In the genomic region with DNA sequence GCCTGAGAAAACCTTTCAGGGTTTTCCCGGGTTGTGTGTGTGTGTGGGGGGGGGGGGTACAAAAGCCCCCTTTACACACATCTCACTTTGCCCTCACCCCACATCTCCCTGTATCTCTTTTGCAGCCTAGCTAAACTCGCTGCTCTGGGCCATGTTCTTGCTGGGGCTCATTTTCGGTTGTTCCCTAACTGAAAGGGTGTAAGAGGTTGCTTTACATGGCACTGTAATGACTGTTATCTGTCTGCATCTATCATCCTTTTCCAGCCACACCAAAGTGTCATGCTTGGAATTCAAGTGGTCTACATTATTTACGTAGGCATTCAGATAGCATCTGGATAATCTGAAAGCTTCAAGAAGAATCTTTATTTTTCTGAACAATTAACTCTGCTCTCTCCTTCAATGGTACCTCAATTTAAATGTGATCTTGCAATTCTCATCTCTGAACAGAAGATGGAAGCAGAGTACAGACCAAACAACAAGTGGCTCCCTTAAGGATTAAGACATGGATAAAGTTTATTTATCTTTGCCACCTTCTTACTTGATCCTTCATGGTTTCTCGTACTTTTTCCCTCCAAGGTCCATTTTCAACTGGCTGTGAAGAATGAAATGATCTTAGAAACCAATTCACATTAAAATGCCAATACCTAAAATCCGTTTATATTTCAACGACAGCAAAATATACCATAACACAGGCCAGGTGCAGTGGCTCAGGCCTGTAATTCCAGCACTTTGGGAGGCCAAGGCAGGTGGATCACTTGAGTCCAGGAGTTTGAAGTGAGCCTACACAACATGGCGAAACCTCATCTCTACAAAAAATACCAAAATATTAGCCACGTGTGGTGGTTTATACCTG, we compare ENCODE assay signal across 8 cellular contexts. TPM values are rescaled to one million over a fixed set of nuclear protein-coding genes. Genes with fewer than 3 reads are reported as not detected.
DNase-seq lines count a peak whose midpoint lies in the region; TF ChIP-seq lines count a peak whose summit lies in the region.

No MANE protein-coding gene starts in this region.

- no peak overlapping the region for H3K27ac ChIP-seq in dorsolateral prefrontal cortex

- no peaks in the 10 kb centered on the region for H3K36me3 Mint-ChIP-seq in HFFc6 (ENCODE audit: low read depth)
- H3K36me3 Mint-ChIP-seq in activated CD4-positive, alpha-beta T cell treated with anti-CD3 and anti-CD28 coated beads, Interleukin-2, amount 10 ng/mL, durations not matched to agents 7 days and 5 days (ENCODE audit: low read depth) = no peaks in the 10 kb centered on the region

- H3K9me3 ChIP-seq in NT2/D1 (ENCODE audit: insufficient read depth, low read length) = no peaks in the 10 kb centered on the region

- H3K9ac ChIP-seq in NT2/D1 (ENCODE audit: insufficient read length, low read depth) = no peak overlapping the region

- H3K9me3 Mint-ChIP-seq in HFFc6 = no peaks in the 10 kb centered on the region
- H3K9me3 Mint-ChIP-seq in activated CD4-positive, alpha-beta T cell treated with anti-CD3 and anti-CD28 coated beads, Interleukin-2, amount 10 ng/mL, durations not matched to agents 7 days and 5 days = no peaks in the 10 kb centered on the region

- no peak overlapping the region for H3K4me3 ChIP-seq in NT2/D1 (ENCODE audit: insufficient read length, low read depth)
- H3K4me3 ChIP-seq in dorsolateral prefrontal cortex = no peak overlapping the region

- POLR2A ChIA-PET in activated CD4-positive, alpha-beta T cell treated with anti-CD3 and anti-CD28 coated beads, Interleukin-2, amount 10 ng/mL, durations not matched to agents 7 days and 5 days (lab: Charles Lee) = no interaction called here

- H3K36me3 ChIP-seq in NT2/D1 (ENCODE audit: insufficient read depth, insufficient read length, low read length) = no peaks in the 10 kb centered on the region

- TF ChIP-seq CTCF in HFFc6 (IDR thresholded peaks at IDR 0.05) (peak; percentile 79), dorsolateral prefrontal cortex (IDR thresholded peaks at IDR 0.05 in 54 of 56, conservative IDR thresholded peaks at IDR 0.05 in 2 of 56; ENCODE audit: low read depth in 1 of 56, partially characterized antibody in 56 of 56) (peak; percentile 46 to 89 (median 70))

- peak; percentile 26 for DNase-seq in DMS79 treated with DMSO at 0.1 percent for 48 hours (lab: John Stamatoyannopoulos, UW)
- DNase-seq in DMS79 (lab: John Stamatoyannopoulos, UW) = no peak
- peak; percentile 62 for DNase-seq in HFFc6
- DNase-seq in NT2/D1 (ENCODE audit: low read depth, low spot score) = peak; percentile 27
- no peak for DNase-seq in dorsolateral prefrontal cortex
- peak; percentile 76 for DNase-seq in medulla oblongata (ENCODE audit: extremely low spot score)
- DNase-seq in ecto neural progenitor cell (ENCODE audit: low spot score) = no peak
- no peak for DNase-seq in activated CD4-positive, alpha-beta T cell treated with anti-CD3 and anti-CD28 coated beads, Interleukin-2, amount 10 ng/mL, durations not matched to agents 7 days and 5 days

- CTCF ChIA-PET in activated CD4-positive, alpha-beta T cell treated with anti-CD3 and anti-CD28 coated beads, Interleukin-2, amount 10 ng/mL, durations not matched to agents 7 days and 5 days (lab: Charles Lee) = interaction anchor here (1.2 kb wide), 1 partner anchor 20 kb away, joined by 4 read pairs; no protein-coding TSS in a partner anchor

- no peaks in the 10 kb centered on the region for H3K27me3 ChIP-seq in NT2/D1 (ENCODE audit: insufficient read depth, insufficient read length)
- no peaks in the 10 kb centered on the region for H3K27me3 ChIP-seq in dorsolateral prefrontal cortex

- no peaks in the 10 kb centered on the region for H3K4me1 ChIP-seq in NT2/D1 (ENCODE audit: insufficient read depth, insufficient read length)

- no peak overlapping the region for H3K27ac Mint-ChIP-seq in HFFc6
- H3K27ac Mint-ChIP-seq in activated CD4-positive, alpha-beta T cell treated with anti-CD3 and anti-CD28 coated beads, Interleukin-2, amount 10 ng/mL, durations not matched to agents 7 days and 5 days = no peak overlapping the region

- H3K27me3 Mint-ChIP-seq in HFFc6 (ENCODE audit: insufficient read depth) = peaks cover 23% of the 10 kb centered on the region
- peaks cover 8% of the 10 kb centered on the region for H3K27me3 Mint-ChIP-seq in activated CD4-positive, alpha-beta T cell treated with anti-CD3 and anti-CD28 coated beads, Interleukin-2, amount 10 ng/mL, durations not matched to agents 7 days and 5 days

- H3K4me1 Mint-ChIP-seq in HFFc6 (ENCODE audit: low read depth) = peaks cover 6% of the 10 kb centered on the region; the same call in 1 of the 2 replicates
- H3K4me1 Mint-ChIP-seq in activated CD4-positive, alpha-beta T cell treated with anti-CD3 and anti-CD28 coated beads, Interleukin-2, amount 10 ng/mL, durations not matched to agents 7 days and 5 days = no peaks in the 10 kb centered on the region

- intact Hi-C loops in dorsolateral prefrontal cortex (cut with DNase I) = loop anchor here (2.0 to 5.0 kb wide), 3 partner anchors 137 to 229 kb away; no protein-coding TSS in a partner anchor

- no peak overlapping the region for H3K4me3 Mint-ChIP-seq in HFFc6
- H3K4me3 Mint-ChIP-seq in activated CD4-positive, alpha-beta T cell treated with anti-CD3 and anti-CD28 coated beads, Interleukin-2, amount 10 ng/mL, durations not matched to agents 7 days and 5 days = no peak overlapping the region

RNA-seq across cellular contexts. Expression of gene DCLK3, which starts 34.9 kb away (rescaled TPM):
- not detected for total RNA-seq in HFFc6 (2021; fragmentation: NEBNext Ultra II Directional; extraction: Animal tissue kit (Norgen Biotek cat#: 25700))
- total RNA-seq in dorsolateral prefrontal cortex = 1 to 10 TPM in 94 of 120 experiments, under 1 TPM in 26; 0.18 to 5.4 (median 1.7) TPM
- not detected for total RNA-seq in activated CD4-positive, alpha-beta T cell treated with anti-CD3 and anti-CD28 coated beads, Interleukin-2, amount 10 ng/mL, durations not matched to agents 7 days and 5 days

Comparison
In these comparisons a context has a peak if more than half of its experiments do, and no peak if none do; other contexts are left out.
1. DNase-seq: peak in DMS79 treated with DMSO at 0.1 percent for 48 hours (single experiment), HFFc6 (single experiment), NT2/D1 (single experiment) and medulla oblongata (single experiment); none in DMS79 (single experiment), dorsolateral prefrontal cortex (0 of 10), ecto neural progenitor cell (single experiment) and activated CD4-positive, alpha-beta T cell treated with anti-CD3 and anti-CD28 coated beads, Interleukin-2, amount 10 ng/mL, durations not matched to agents 7 days and 5 days (single experiment).